In the genomic region with DNA sequence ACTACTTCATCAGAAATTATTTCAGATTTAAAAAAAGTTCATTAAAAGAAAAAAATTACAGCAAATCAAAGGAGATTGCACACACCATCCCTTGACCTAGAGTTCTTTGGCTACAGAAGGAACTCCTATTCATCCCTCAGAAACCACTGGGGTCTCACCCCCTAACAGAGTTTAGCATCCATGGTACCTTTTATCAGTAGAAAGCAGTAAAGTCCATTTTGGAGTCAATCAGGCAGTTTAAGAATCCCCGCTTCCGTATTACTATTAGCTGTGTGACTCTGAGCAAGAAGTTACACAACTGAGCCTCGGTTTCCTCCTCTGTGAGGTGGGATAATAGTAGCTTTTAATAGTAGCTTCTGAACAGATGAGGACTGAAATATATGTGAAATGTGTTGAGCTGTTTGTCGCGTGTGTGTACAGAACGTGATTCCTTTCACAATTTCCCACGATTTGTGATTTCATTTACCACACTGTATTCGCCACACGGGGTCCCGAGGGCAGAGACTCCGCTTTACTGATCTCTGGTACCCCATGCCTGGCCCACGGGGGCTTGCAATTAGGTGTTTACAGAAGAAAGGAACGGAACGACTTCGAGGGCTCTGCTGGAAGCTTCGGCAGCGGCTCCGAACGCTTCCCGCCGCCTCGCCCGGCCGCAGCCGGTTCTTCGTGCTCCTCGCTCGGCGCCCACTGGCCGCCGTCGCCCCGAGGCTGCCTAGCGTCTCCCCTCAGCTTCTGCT, we compare ENCODE assay signal across 8 cellular contexts.
A peak's percentile ranks its signal among the peaks of the same experiment; 100 is the strongest.
DNase-seq lines count a peak whose midpoint lies in the region; ATAC-seq and TF ChIP-seq lines count a peak whose summit lies in the region.

No MANE protein-coding gene starts in this region.

- H3K4me3 ChIP-seq in RWPE2 (ENCODE audit: severe bottlenecking) (peak overlapping the region; percentile 44), colonic mucosa (peak overlapping the region; percentile 66)

- no peaks in the 10 kb centered on the region for H3K9me3 Mint-ChIP-seq in type B pancreatic cell

- DNase-seq in stimulated activated CD4-positive, alpha-beta T cell treated with anti-CD3 and anti-CD28 coated beads, Interleukin-15, amount 100 ng/mL, for 24 hours, result peak; percentile 28
- no peak for DNase-seq in stimulated activated CD4-positive, alpha-beta T cell treated with anti-CD3 and anti-CD28 coated beads, Interleukin-4, amount 100 ng/mL, for 24 hours
- no peak for DNase-seq in RWPE2 (ENCODE audit: low spot score)
- peak; percentile 42 for DNase-seq in colonic mucosa
- peak; percentile 28 for DNase-seq in medulla oblongata (ENCODE audit: extremely low spot score)
- no peak for DNase-seq in type B pancreatic cell (ENCODE audit: extremely low spot score, unreplicated experiment)
- DNase-seq in SKM-1 (lab: John Stamatoyannopoulos, UW; ENCODE audit: unreplicated experiment), result no peak
- no peak for DNase-seq in NCI-H446 (lab: John Stamatoyannopoulos, UW)

- H3K27me3 ChIP-seq in RWPE2 (ENCODE audit: insufficient read depth, poor library complexity, severe bottlenecking), result no peaks in the 10 kb centered on the region
- H3K27me3 ChIP-seq in colonic mucosa, result peaks cover 3% of the 10 kb centered on the region

- ATAC-seq in RWPE2 (ENCODE audit: low read depth), result no peak

- no peaks in the 10 kb centered on the region for H3K9me3 ChIP-seq in RWPE2 (ENCODE audit: severe bottlenecking)
- no peaks in the 10 kb centered on the region for H3K9me3 ChIP-seq in colonic mucosa

- H3K27ac ChIP-seq in RWPE2 (ENCODE audit: poor library complexity, severe bottlenecking), result peak overlapping the region; percentile 58
- H3K27ac ChIP-seq in colonic mucosa, result peak overlapping the region; percentile 93

- H3K4me3 Mint-ChIP-seq in type B pancreatic cell, result peak overlapping the region; percentile 89

- H3K36me3 ChIP-seq in RWPE2 (ENCODE audit: low read depth) (no peaks in the 10 kb centered on the region), colonic mucosa (no peaks in the 10 kb centered on the region)

- no peaks in the 10 kb centered on the region for H3K27me3 Mint-ChIP-seq in type B pancreatic cell

- peak overlapping the region; percentile 74 to 93 for H3K9ac ChIP-seq in colonic mucosa (ENCODE audit: low read depth in 2 of 2, low read length in 2 of 2)

- peaks cover 36% of the 10 kb centered on the region for H3K4me1 Mint-ChIP-seq in type B pancreatic cell (ENCODE audit: unreplicated experiment)

- H3K4me1 ChIP-seq in RWPE2 (ENCODE audit: insufficient read depth, poor library complexity, severe bottlenecking), result no peaks in the 10 kb centered on the region
- H3K4me1 ChIP-seq in colonic mucosa, result no peaks in the 10 kb centered on the region

- TF ChIP-seq CTCF in RWPE2 (IDR thresholded peaks at IDR 0.05; ENCODE audit: poor library complexity, severe bottlenecking), result peak; percentile 7
- TF ChIP-seq CTCF in colonic mucosa (IDR thresholded peaks at IDR 0.05), result no peak
- TF ChIP-seq CTCF in type B pancreatic cell (conservative IDR thresholded peaks at IDR 0.05), result peak; percentile 31

- peak overlapping the region; percentile 83 for H3K27ac Mint-ChIP-seq in type B pancreatic cell

- H3K36me3 Mint-ChIP-seq in type B pancreatic cell, result no peaks in the 10 kb centered on the region

- intact Hi-C loops in colonic mucosa (cut with DNase I), result loop anchor here (5.0 to 10.0 kb wide), 2 partner anchors 73 to 844 kb away; partner anchors contain the start of gene ZBED5

Comparison
In these comparisons a context has a peak if more than half of its experiments do, and no peak if none do; other contexts are left out.
1. DNase-seq: peak in stimulated activated CD4-positive, alpha-beta T cell treated with anti-CD3 and anti-CD28 coated beads, Interleukin-15, amount 100 ng/mL, for 24 hours (single experiment), colonic mucosa (single experiment) and medulla oblongata (single experiment); none in stimulated activated CD4-positive, alpha-beta T cell treated with anti-CD3 and anti-CD28 coated beads, Interleukin-4, amount 100 ng/mL, for 24 hours (single experiment), RWPE2 (single experiment), type B pancreatic cell (single experiment), SKM-1 (single experiment) and NCI-H446 (0 of 2).